In genomic region chr17:37825851-37826250, GRCh38 we compare ENCODE assay signal across 1 cellular context.
TF ChIP-seq lines count a peak whose summit lies in the region.

No MANE protein-coding gene starts in this region.

TF ChIP-seq in A549, 52 proteins besides CTCF, POLR2A, EP300 and RAD21 (continued from another document):
- no peak for TF ChIP-seq POLR2AphosphoS2 (conservative IDR thresholded peaks at IDR 0.05; ENCODE audit: low read length)
- TF ChIP-seq MAX (IDR thresholded peaks at IDR 0.05) = no peak
- no peak for TF ChIP-seq NFE2L2 (conservative IDR thresholded peaks at IDR 0.05; ENCODE audit: low read length)
- TF ChIP-seq RARB (CRISPR knock-in tag; IDR thresholded peaks at IDR 0.05) = no peak
- no peak for TF ChIP-seq BCL3 (IDR thresholded peaks at IDR 0.05)
- TF ChIP-seq FOSL2 (IDR thresholded peaks at IDR 0.05) = no peak
- TF ChIP-seq FOSL2 (CRISPR knock-in tag; IDR thresholded peaks at IDR 0.05) = no peak
- no peak for TF ChIP-seq E2F6 (IDR thresholded peaks at IDR 0.05; ENCODE audit: borderline replicate concordance, low read depth)
